In the genomic region with DNA sequence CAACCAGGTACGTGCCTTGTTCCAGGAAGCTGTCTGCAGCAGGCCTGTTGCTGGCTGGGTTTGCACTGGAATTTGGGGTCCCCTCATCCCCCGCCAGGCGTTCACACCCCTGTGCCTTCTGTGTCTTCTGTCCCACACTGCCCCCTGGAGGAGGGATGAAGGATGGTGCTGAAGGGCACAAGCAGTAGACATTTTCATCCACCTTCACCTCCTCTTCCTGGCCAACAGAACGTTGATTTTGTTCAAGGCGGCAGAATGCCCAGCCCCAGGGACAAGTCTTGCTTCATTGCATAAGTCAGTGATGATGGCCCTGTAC, we compare ENCODE assay signal across 8 cellular contexts.
DNase-seq lines count a peak whose midpoint lies in the region; ATAC-seq and TF ChIP-seq lines count a peak whose summit lies in the region.

No MANE protein-coding gene starts in this region.

- H3K27ac ChIP-seq in MM.1S (ENCODE audit: low read length), result no peak overlapping the region

- H3K27ac Mint-ChIP-seq in activated T-cell treated with anti-CD3 and anti-CD28 coated beads, Interleukin-2, amount 50 U/mL, for 24 hours, result no peak overlapping the region

- H3K27me3 ChIP-seq in MM.1S (replicated peaks; ENCODE audit: insufficient read depth, low read length), result no peaks in the 10 kb centered on the region

- H3K4me2 ChIP-seq in MM.1S (ENCODE audit: low read depth, low read length), result no peak overlapping the region

- H2AFZ ChIP-seq in MM.1S (ENCODE audit: low read length), result no peak overlapping the region

- H3K4me1 ChIP-seq in MM.1S (ENCODE audit: low read length), result no peaks in the 10 kb centered on the region

- H3K36me3 ChIP-seq in MM.1S (replicated peaks; ENCODE audit: insufficient read depth, low read length), result no peaks in the 10 kb centered on the region

- no peaks in the 10 kb centered on the region for H3K27me3 Mint-ChIP-seq in activated T-cell treated with anti-CD3 and anti-CD28 coated beads, Interleukin-2, amount 50 U/mL, for 24 hours

- no peaks in the 10 kb centered on the region for H3K4me1 Mint-ChIP-seq in activated T-cell treated with anti-CD3 and anti-CD28 coated beads, Interleukin-2, amount 50 U/mL, for 24 hours (ENCODE audit: low read depth)

- H3K9me3 Mint-ChIP-seq in activated T-cell treated with anti-CD3 and anti-CD28 coated beads, Interleukin-2, amount 50 U/mL, for 24 hours, result no peaks in the 10 kb centered on the region

- no peaks in the 10 kb centered on the region for H3F3A ChIP-seq in MM.1S (ENCODE audit: insufficient read depth, low read length)

- H3K4me3 Mint-ChIP-seq in activated T-cell treated with anti-CD3 and anti-CD28 coated beads, Interleukin-2, amount 50 U/mL, for 24 hours, result no peak overlapping the region

- DNase-seq in ELR (ENCODE audit: low read depth) (peak; percentile 42), MM.1S (peak; percentile 8), iPS-NIHi11 (ENCODE audit: low spot score) (peak; percentile 76), islet precursor cell (no peak), cardiac septum (ENCODE audit: low spot score) (no peak)
- DNase-seq in activated T-cell treated with anti-CD3 and anti-CD28 coated beads, Interleukin-2, amount 50 U/mL, for 24 hours, result peak; percentile 56
- peak; percentile 8 to 18 (median 13) for DNase-seq in stimulated activated CD4-positive, alpha-beta T cell treated with anti-CD3 and anti-CD28 coated beads, TNF-alpha, amount 100 ng/mL, for 4 hours (ENCODE audit: low read depth in 3 of 3)

- H3K9me2 ChIP-seq in MM.1S (replicated peaks; ENCODE audit: insufficient read depth, low read length), result no peaks in the 10 kb centered on the region

- ATAC-seq in HG03378 (IDR thresholded peaks at IDR 0.05; ENCODE audit: unreplicated experiment), result no peak

- H4K20me1 ChIP-seq in MM.1S (ENCODE audit: insufficient read depth, low read length), result no peaks in the 10 kb centered on the region

- no peaks in the 10 kb centered on the region for H3K9me3 ChIP-seq in MM.1S (replicated peaks; ENCODE audit: insufficient read depth, low read length)

- H3K9ac ChIP-seq in MM.1S (ENCODE audit: low read length), result no peak overlapping the region

- intact Hi-C loops in cardiac septum (cut with DNase I), result no loop called here

- H3K4me3 ChIP-seq in MM.1S (ENCODE audit: low read length), result no peak overlapping the region

- no peaks in the 10 kb centered on the region for H3K36me3 Mint-ChIP-seq in activated T-cell treated with anti-CD3 and anti-CD28 coated beads, Interleukin-2, amount 50 U/mL, for 24 hours (ENCODE audit: low read depth)

- TF ChIP-seq CTCF in MM.1S (IDR thresholded peaks at IDR 0.05; ENCODE audit: low read length), result peak; percentile 44

- H3K79me2 ChIP-seq in MM.1S (ENCODE audit: low read length), result no peaks in the 10 kb centered on the region

Comparison
In these comparisons a context has a peak if more than half of its experiments do, and no peak if none do; other contexts are left out.
1. DNase-seq: peak in ELR (single experiment), MM.1S (single experiment), activated T-cell treated with anti-CD3 and anti-CD28 coated beads, Interleukin-2, amount 50 U/mL, for 24 hours (single experiment), iPS-NIHi11 (single experiment) and stimulated activated CD4-positive, alpha-beta T cell treated with anti-CD3 and anti-CD28 coated beads, TNF-alpha, amount 100 ng/mL, for 4 hours (3 of 3); none in islet precursor cell (single experiment) and cardiac septum (single experiment).